In genomic region chr2:28367667-28368416, GRCh38 we compare ENCODE assay signal across 18 cellular contexts. TPM values are rescaled to one million over a fixed set of nuclear protein-coding genes. Genes with fewer than 3 reads are reported as not detected.
A peak's percentile ranks its signal among the peaks of the same experiment; 100 is the strongest.
DNase-seq lines count a peak whose midpoint lies in the region; ATAC-seq, FAIRE-seq and TF ChIP-seq lines count a peak whose summit lies in the region.
"Had no signal": no experiment of that assay in that cellular context is flagged by ENCODE, and none has a peak within 500 bp of the region (broad histone marks: within the 10 kb centered on the region; RNA-seq: fewer than 3 reads in every experiment).

No MANE protein-coding gene starts in this region.

- no peaks in the 10 kb centered on the region for H3K9me3 Mint-ChIP-seq in stimulated activated naive CD8-positive, alpha-beta T cell treated with anti-CD3 and anti-CD28 coated beads, Interleukin-15, Interleukin-2, amounts not matched to agents 100 ng/mL and 50 ng/mL, for 24 hours
- H3K9me3 Mint-ChIP-seq in activated naive CD8-positive, alpha-beta T cell treated with anti-CD3 and anti-CD28 coated beads, Interleukin-2, amount 10 ng/mL, durations not matched to agents 7 days and 5 days: no peaks in the 10 kb centered on the region

- peaks cover 54% of the 10 kb centered on the region for H3K4me1 Mint-ChIP-seq in stimulated activated naive CD8-positive, alpha-beta T cell treated with anti-CD3 and anti-CD28 coated beads, Interleukin-15, Interleukin-2, amounts not matched to agents 100 ng/mL and 50 ng/mL, for 24 hours (ENCODE audit: low read depth)
- H3K4me1 Mint-ChIP-seq in activated naive CD8-positive, alpha-beta T cell treated with anti-CD3 and anti-CD28 coated beads, Interleukin-2, amount 10 ng/mL, durations not matched to agents 7 days and 5 days: peaks cover 39% of the 10 kb centered on the region

- POLR2A ChIA-PET in activated naive CD8-positive, alpha-beta T cell treated with anti-CD3 and anti-CD28 coated beads, Interleukin-2, amount 10 ng/mL, durations not matched to agents 7 days and 5 days (lab: Charles Lee): interaction anchor here (0.8 to 4.0 kb wide), 4 partner anchors 8 to 25 kb away, joined by 3 to 22 read pairs (median 14); partner anchors contain the start of gene FOSL2

- no peak for TF ChIP-seq EP300 in transverse colon (IDR thresholded peaks at IDR 0.05; ENCODE audit: low read depth)

- TF ChIP-seq POLR2A in transverse colon (IDR thresholded peaks at IDR 0.05): no peak

- no peak for FAIRE-seq in pancreas (lab: Jason Lieb, UNC)
- FAIRE-seq: endometrium, H1, islet of Langerhans had no signal

- no peak for DNase-seq in stimulated activated naive CD8-positive, alpha-beta T cell treated with anti-CD3 and anti-CD28 coated beads, Interleukin-15, Interleukin-2, amounts not matched to agents 100 U/mL and 50 U/mL, for 24 hours
- no peak for DNase-seq in activated naive CD8-positive, alpha-beta T cell treated with anti-CD3 and anti-CD28 coated beads, Interleukin-2, amount 10 ng/mL, durations not matched to agents 7 days and 5 days
- DNase-seq in transverse colon: peak; percentile 63
- no peak for DNase-seq in pancreas
- no peak for DNase-seq in right atrium auricular region (ENCODE audit: low spot score)
- DNase-seq: activated effector memory CD4-positive, alpha-beta T cell treated with Interleukin-2 at 50 U/mL for 16 hours; mammary epithelial cell; NCI-H1930 had no signal

- H3K9me3 ChIP-seq in mesodermal cell (ENCODE audit: control insufficient read depth, low read length) (no peaks in the 10 kb centered on the region), transverse colon (no peaks in the 10 kb centered on the region), pancreas (no peaks in the 10 kb centered on the region), right atrium auricular region (no peaks in the 10 kb centered on the region)
- H3K9me3 ChIP-seq: neutrophil had no signal

- in situ Hi-C loops in transverse colon (cut with MboI; ENCODE audit: low pct_ligation_motif_present in 1 of 4, low pct_unique_long_range_greater_than_20kb in 1 of 4, low sequenced_read_pairs in 3 of 4): no loop called here

- H3K36me3 Mint-ChIP-seq in stimulated activated naive CD8-positive, alpha-beta T cell treated with anti-CD3 and anti-CD28 coated beads, Interleukin-15, Interleukin-2, amounts not matched to agents 100 ng/mL and 50 ng/mL, for 24 hours (ENCODE audit: low read depth): no peaks in the 10 kb centered on the region
- peaks cover 2% of the 10 kb centered on the region for H3K36me3 Mint-ChIP-seq in activated naive CD8-positive, alpha-beta T cell treated with anti-CD3 and anti-CD28 coated beads, Interleukin-2, amount 10 ng/mL, durations not matched to agents 7 days and 5 days

- no peaks in the 10 kb centered on the region for H3K27me3 Mint-ChIP-seq in stimulated activated naive CD8-positive, alpha-beta T cell treated with anti-CD3 and anti-CD28 coated beads, Interleukin-15, Interleukin-2, amounts not matched to agents 100 ng/mL and 50 ng/mL, for 24 hours
- peaks cover 18% of the 10 kb centered on the region for H3K27me3 Mint-ChIP-seq in activated naive CD8-positive, alpha-beta T cell treated with anti-CD3 and anti-CD28 coated beads, Interleukin-2, amount 10 ng/mL, durations not matched to agents 7 days and 5 days

- no peak overlapping the region for H3K4me3 Mint-ChIP-seq in stimulated activated naive CD8-positive, alpha-beta T cell treated with anti-CD3 and anti-CD28 coated beads, Interleukin-15, Interleukin-2, amounts not matched to agents 100 ng/mL and 50 ng/mL, for 24 hours
- H3K4me3 Mint-ChIP-seq in activated naive CD8-positive, alpha-beta T cell treated with anti-CD3 and anti-CD28 coated beads, Interleukin-2, amount 10 ng/mL, durations not matched to agents 7 days and 5 days: no peak overlapping the region

- H3K27ac ChIP-seq in mesodermal cell (ENCODE audit: low read depth, low read length, severe bottlenecking) (peak overlapping the region; percentile 69), transverse colon (peak overlapping the region in 3 of 4 donors; percentile 77 to 83 (median 83)), pancreas (no peak overlapping the region), right atrium auricular region (no peak overlapping the region)
- H3K27ac ChIP-seq: VCaP had no signal

- H3K4me1 ChIP-seq in mesodermal cell (ENCODE audit: control insufficient read depth, insufficient read depth, low read length, poor library complexity, severe bottlenecking): peaks cover 56% of the 10 kb centered on the region
- H3K4me1 ChIP-seq in transverse colon: peaks cover 17 to 45% (median 33%) of the 10 kb centered on the region in 4 donors
- H3K4me1 ChIP-seq in pancreas: no peaks in the 10 kb centered on the region
- H3K4me1 ChIP-seq in right atrium auricular region: peaks cover 0 to 15% of the 10 kb centered on the region in 2 donors

- H3K4me3 ChIP-seq in mesodermal cell (ENCODE audit: extremely low read depth, insufficient read depth, low read length, poor library complexity, severe bottlenecking): no peak overlapping the region
- H3K4me3 ChIP-seq in transverse colon: no peak overlapping the region
- H3K4me3 ChIP-seq in pancreas: no peak overlapping the region
- no peak overlapping the region for H3K4me3 ChIP-seq in right atrium auricular region

- intact Hi-C loops in transverse colon (cut with DNase I; ENCODE audit: low total_unique reads): no loop called here
- intact Hi-C loops in pancreas (cut with DNase I): no loop called here

- ATAC-seq in stimulated activated naive CD8-positive, alpha-beta T cell treated with anti-CD3 and anti-CD28 coated beads, Interleukin-15, Interleukin-2, amounts not matched to agents 100 U/mL and 50 U/mL, for 24 hours: no peak
- ATAC-seq in activated naive CD8-positive, alpha-beta T cell treated with anti-CD3 and anti-CD28 coated beads, Interleukin-2, amount 10 ng/mL, durations not matched to agents 7 days and 5 days (ENCODE audit: low read depth): no peak
- ATAC-seq in pancreas (no peak), GM21390 (IDR thresholded peaks at IDR 0.05; ENCODE audit: unreplicated experiment) (no peak)
- ATAC-seq: Right ventricle myocardium inferior, sciatic nerve had no signal

- H3K27me3 ChIP-seq in transverse colon (no peaks in the 10 kb centered on the region), pancreas (no peaks in the 10 kb centered on the region), right atrium auricular region (no peaks in the 10 kb centered on the region)

- 88 to 94% methylated on average over 10 to 19 of the region's 20 CpGs for WGBS in mesodermal cell (ENCODE audit: insufficient coverage in 2 of 2), 2 experiments
- 80 to 100% methylated on average over 2 to 20 of the region's 20 CpGs for WGBS in transverse colon (ENCODE audit: low coverage in 1 of 2), 2 donors
- 84 to 86% methylated on average over 19 to 20 of the region's 20 CpGs for WGBS in pancreas, 2 donors

- TF ChIP-seq CTCF in transverse colon (IDR thresholded peaks at IDR 0.05): no peak
- TF ChIP-seq CTCF in pancreas (IDR thresholded peaks at IDR 0.05): no peak
- TF ChIP-seq CTCF in right atrium auricular region (IDR thresholded peaks at IDR 0.05): no peak

- H3K27ac Mint-ChIP-seq in stimulated activated naive CD8-positive, alpha-beta T cell treated with anti-CD3 and anti-CD28 coated beads, Interleukin-15, Interleukin-2, amounts not matched to agents 100 ng/mL and 50 ng/mL, for 24 hours: peak overlapping the region; percentile 78
- H3K27ac Mint-ChIP-seq in activated naive CD8-positive, alpha-beta T cell treated with anti-CD3 and anti-CD28 coated beads, Interleukin-2, amount 10 ng/mL, durations not matched to agents 7 days and 5 days: peak overlapping the region; percentile 91

- H3K36me3 ChIP-seq in mesodermal cell (ENCODE audit: control insufficient read depth, insufficient read depth, low read length): no peaks in the 10 kb centered on the region
- no peaks in the 10 kb centered on the region for H3K36me3 ChIP-seq in transverse colon
- H3K36me3 ChIP-seq in pancreas: no peaks in the 10 kb centered on the region
- H3K36me3 ChIP-seq in right atrium auricular region: no peaks in the 10 kb centered on the region
- H3K36me3 ChIP-seq: neutrophil had no signal

RNA-seq across cellular contexts. Expression of gene FOSL2, which starts 24.8 kb away (rescaled TPM):
- 10 to 100 TPM; 24.9 to 30.1 TPM for total RNA-seq in activated naive CD8-positive, alpha-beta T cell treated with anti-CD3 and anti-CD28 coated beads, Interleukin-2, amount 10 ng/mL, durations not matched to agents 7 days and 5 days
- polyA plus RNA-seq in mesodermal cell (2013, experiment 1 of 2): 27.5 TPM
- polyA plus RNA-seq in mesodermal cell (2013, experiment 2 of 2): 28.4 TPM
- 100 to 1,000 TPM; 135 to 358 (median 233) TPM for total RNA-seq in transverse colon
- total RNA-seq in pancreas: 10 to 100 TPM; 13.3 to 39.1 (median 27.5) TPM
- 10 to 100 TPM; 10.0 to 11.9 TPM for polyA plus RNA-seq in pancreas
- total RNA-seq in right atrium auricular region: 100 to 1,000 TPM in 1 of 2 donors, 10 to 100 TPM in 1; 54.0 to 116 TPM

Comparison
In these comparisons a context has a peak if more than half of its experiments do, and no peak if none do; other contexts are left out.
1. H3K27ac ChIP-seq: peak in mesodermal cell (single experiment) and transverse colon (3 of 4); none in pancreas (0 of 4) and right atrium auricular region (0 of 2).